Comparison of ENCODE assay signal across 10 cellular contexts in the genomic region with DNA sequence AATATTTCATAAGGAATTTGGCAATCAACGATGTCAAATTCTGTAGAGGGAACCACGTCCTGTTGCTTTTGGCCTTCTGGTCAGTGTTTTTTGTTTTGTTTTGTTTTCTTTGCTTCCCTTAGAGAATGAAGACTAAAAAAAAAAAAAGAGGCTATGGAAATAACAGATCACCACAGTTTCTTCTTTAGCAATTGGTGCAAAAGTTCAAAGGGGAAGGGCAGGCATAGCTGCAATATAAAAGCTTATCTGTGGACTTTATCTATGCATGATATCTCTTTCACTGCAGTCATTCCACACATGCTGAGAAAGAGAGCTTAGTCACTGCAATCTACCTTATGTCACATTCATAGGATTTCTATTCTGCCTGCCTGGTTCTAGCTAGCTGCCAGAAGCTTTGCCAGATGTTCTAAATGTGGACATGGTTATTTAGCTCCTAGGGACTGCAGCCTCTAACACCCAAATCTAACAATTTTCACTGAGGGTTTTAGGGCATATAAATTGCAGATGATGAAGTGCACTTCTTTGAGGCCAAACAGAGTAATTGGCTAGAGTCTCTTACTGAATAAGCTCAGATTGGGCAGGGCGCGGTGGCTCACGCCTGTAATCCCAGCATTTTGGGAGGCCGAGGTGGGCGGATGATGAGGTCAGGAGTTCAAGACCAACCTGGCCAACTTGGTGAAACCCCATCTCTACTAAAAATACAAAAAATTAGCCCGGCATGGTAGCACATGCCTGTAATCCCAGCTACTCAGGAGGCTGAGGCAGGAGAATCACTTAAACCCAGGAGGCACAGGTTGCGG.
DNase-seq lines count a peak whose midpoint lies in the region; ATAC-seq and TF ChIP-seq lines count a peak whose summit lies in the region.
"Had no signal": no experiment of that assay in that cellular context is flagged by ENCODE, and none has a peak within 500 bp of the region (broad histone marks: within the 10 kb centered on the region; RNA-seq: fewer than 3 reads in every experiment).

No MANE protein-coding gene starts in this region.

- H3K9me3 ChIP-seq in SJSA1 (replicated peaks) = no peaks in the 10 kb centered on the region
- H3K9me3 ChIP-seq: adrenal gland had no signal

- H3K4me1 ChIP-seq in SJSA1 (replicated peaks) = peaks cover 24% of the 10 kb centered on the region

- H3K27ac ChIP-seq in SJSA1 (peak overlapping the region; percentile 70), caudate nucleus (ENCODE audit: low read depth, low read length) (no peak overlapping the region)

- H3K27me3 ChIP-seq in SJSA1 (replicated peaks) = no peaks in the 10 kb centered on the region
- H3K27me3 ChIP-seq: adrenal gland had no signal

- TF ChIP-seq CTCF in fibroblast of villous mesenchyme (IDR thresholded peaks at IDR 0.05; ENCODE audit: insufficient read depth, low read depth, low read length) = no peak

- no peaks in the 10 kb centered on the region for H3K36me3 ChIP-seq in SJSA1
- H3K36me3 ChIP-seq: adrenal gland had no signal

- no peak for ATAC-seq in GM18502 (IDR thresholded peaks at IDR 0.05; ENCODE audit: poor library complexity, unreplicated experiment)

- no peak overlapping the region for H3K4me3 ChIP-seq in SJSA1
- no peak overlapping the region for H3K4me3 ChIP-seq in fibroblast of villous mesenchyme (ENCODE audit: low read depth, low read length)
- H3K4me3 ChIP-seq: adrenal gland had no signal

- peak; percentile 70 for DNase-seq in GM03348 (ENCODE audit: low spot score)
- peak in 1 of 2 experiments; percentile 74 for DNase-seq in SJSA1 (ENCODE audit: low read depth in 1 of 2, low spot score in 2 of 2)
- peak; percentile 94 for DNase-seq in fibroblast of villous mesenchyme (ENCODE audit: low read depth)
- peak; percentile 24 for DNase-seq in renal cortical epithelial cell (ENCODE audit: low read depth)
- no peak for DNase-seq in DMS53 treated with DMSO at 0.1 percent for 48 hours (lab: John Stamatoyannopoulos, UW; ENCODE audit: unreplicated experiment)
- DNase-seq in caudate nucleus (lab: John Stamatoyannopoulos, UW) = no peak
- DNase-seq in 8988T = no peak
- DNase-seq: H9 had no signal

Comparison
In these comparisons a context has a peak if more than half of its experiments do, and no peak if none do; other contexts are left out.
1. DNase-seq: peak in GM03348 (single experiment), fibroblast of villous mesenchyme (single experiment) and renal cortical epithelial cell (single experiment); none in DMS53 treated with DMSO at 0.1 percent for 48 hours (single experiment), caudate nucleus (0 of 61) and 8988T (single experiment).